ENCODE assay signal across 10 cellular contexts in the genomic region with DNA sequence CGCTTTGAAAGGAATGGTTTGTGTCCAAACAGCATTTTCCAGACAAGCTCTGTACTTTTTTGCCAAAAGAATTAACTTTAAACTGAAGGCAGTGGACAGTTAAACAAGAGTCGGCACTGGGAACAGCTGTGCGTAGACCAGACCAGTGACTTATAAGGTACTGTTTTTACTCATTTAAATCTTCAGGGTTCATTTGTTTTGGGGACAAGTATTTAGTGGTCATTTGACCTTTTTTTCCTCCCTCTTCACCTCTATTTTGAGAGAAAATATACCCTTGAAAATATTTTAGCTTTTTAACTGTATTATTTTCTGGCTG.
DNase-seq lines count a peak whose midpoint lies in the region; ATAC-seq and TF ChIP-seq lines count a peak whose summit lies in the region.
"Had no signal": no experiment of that assay in that cellular context is flagged by ENCODE, and none has a peak within 500 bp of the region (broad histone marks: within the 10 kb centered on the region; RNA-seq: fewer than 3 reads in every experiment).

No MANE protein-coding gene starts in this region.

- no peaks in the 10 kb centered on the region for H3K79me2 ChIP-seq in smooth muscle cell (ENCODE audit: low read depth)

- WGBS in esophagus muscularis mucosa = 20% methylated on average over 3 of the region's 3 CpGs
- WGBS in smooth muscle cell (ENCODE audit: low lambda C conversion rate) = 39% methylated on average over 3 of the region's 3 CpGs

- H3K27ac ChIP-seq in esophagus muscularis mucosa (replicated peaks in 1 of 4) = peak overlapping the region; percentile 73 to 82 (median 78)
- H3K27ac ChIP-seq in smooth muscle cell (ENCODE audit: low read depth) = peak overlapping the region; percentile 61
- H3K27ac ChIP-seq: neutrophil, SK-N-MC had no signal

- H3K27me3 ChIP-seq in esophagus muscularis mucosa (no peaks in the 10 kb centered on the region), smooth muscle cell (ENCODE audit: low read depth) (no peaks in the 10 kb centered on the region)
- H3K27me3 ChIP-seq: neutrophil had no signal

- no peak for TF ChIP-seq POLR2A in esophagus muscularis mucosa (IDR thresholded peaks at IDR 0.05; ENCODE audit: low read depth)

- H3K36me3 ChIP-seq in esophagus muscularis mucosa = no peaks in the 10 kb centered on the region
- H3K36me3 ChIP-seq in smooth muscle cell (ENCODE audit: low read depth) = no peaks in the 10 kb centered on the region
- H3K36me3 ChIP-seq: neutrophil had no signal

- H3K9me3 ChIP-seq in esophagus muscularis mucosa = no peaks in the 10 kb centered on the region
- H3K9me3 ChIP-seq in smooth muscle cell (replicated peaks; ENCODE audit: low read depth) = no peaks in the 10 kb centered on the region
- H3K9me3 ChIP-seq: neutrophil had no signal

- TF ChIP-seq EP300 in esophagus muscularis mucosa (IDR thresholded peaks at IDR 0.05) = no peak

- H2AFZ ChIP-seq in smooth muscle cell (ENCODE audit: low read depth) = peak overlapping the region; percentile 78

- H3K4me3 ChIP-seq in esophagus muscularis mucosa (peak overlapping the region; percentile 43 to 58 (median 55)), smooth muscle cell (peak overlapping the region; percentile 50)
- H3K4me3 ChIP-seq: SK-N-MC had no signal

- intact Hi-C loops in esophagus muscularis mucosa (cut with DNase I) = loop anchor here (10.0 kb wide), 1 partner anchor 256 kb away; no protein-coding TSS in a partner anchor

- ATAC-seq in GM19467 (IDR thresholded peaks at IDR 0.05; ENCODE audit: unreplicated experiment) (peak; percentile 61), HG03439 (IDR thresholded peaks at IDR 0.05; ENCODE audit: unreplicated experiment) (peak; percentile 92)

- no peaks in the 10 kb centered on the region for H3F3A ChIP-seq in smooth muscle cell (ENCODE audit: low read depth)

- no peaks in the 10 kb centered on the region for H4K20me1 ChIP-seq in smooth muscle cell (ENCODE audit: low read depth)

- DNase-seq in esophagus muscularis mucosa (ENCODE audit: extremely low spot score) (no peak), smooth muscle cell (lab: John Stamatoyannopoulos, UW; ENCODE audit: unreplicated experiment) (no peak), GM19240 (ENCODE audit: insufficient read length, low spot score) (no peak), NCI-H1694 treated with DMSO at 0.1 percent for 48 hours (lab: John Stamatoyannopoulos, UW) (no peak), NOMO-1 (lab: John Stamatoyannopoulos, UW; ENCODE audit: unreplicated experiment in 2 of 2) (no peak), DMS79 (lab: John Stamatoyannopoulos, UW) (no peak)

- no peak for TF ChIP-seq CTCF in esophagus muscularis mucosa (IDR thresholded peaks at IDR 0.05)
- TF ChIP-seq CTCF in smooth muscle cell (IDR thresholded peaks at IDR 0.05; ENCODE audit: borderline replicate concordance, insufficient read depth, poor library complexity, severe bottlenecking) = no peak

- peak overlapping the region; percentile 81 for H3K4me2 ChIP-seq in smooth muscle cell

- peak overlapping the region; percentile 45 for H3K9ac ChIP-seq in smooth muscle cell (ENCODE audit: low read depth)

- peaks cover 30 to 62% (median 37%) of the 10 kb centered on the region in 4 donors for H3K4me1 ChIP-seq in esophagus muscularis mucosa
- no peaks in the 10 kb centered on the region for H3K4me1 ChIP-seq in smooth muscle cell (ENCODE audit: low read depth)
